ENCODE assay signal across 1 cellular context in the genomic region with DNA sequence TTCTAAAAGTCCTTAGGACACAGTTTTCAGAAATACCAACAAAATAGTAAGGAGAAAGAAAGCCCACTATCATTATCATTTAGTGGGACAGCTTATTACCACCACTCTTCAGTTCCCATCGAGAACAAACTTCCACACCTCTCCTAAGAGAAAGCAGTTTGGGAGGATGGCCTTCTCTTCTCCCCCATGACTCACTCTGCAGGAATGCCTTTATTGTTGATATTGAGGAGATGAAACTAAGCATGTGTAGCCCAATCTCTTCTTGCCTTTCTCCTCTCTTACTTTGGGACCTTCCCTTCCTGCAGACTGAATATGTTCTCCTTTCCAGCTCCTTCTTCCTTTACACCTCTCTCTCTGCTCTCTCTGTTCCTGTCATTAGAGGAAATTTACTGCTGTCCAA.
TF ChIP-seq lines count a peak whose summit lies in the region.

No MANE protein-coding gene starts in this region.

TF ChIP-seq in GM23338, 12 proteins besides CTCF, POLR2A, EP300 and RAD21 (continued from another document):
- TF ChIP-seq ZNF462 (CRISPR knock-in tag; IDR thresholded peaks at IDR 0.05): peak; percentile 47; the same call in 1 of the 2 replicates
TF ChIP-seq in GM23338: peak in this region for 1.
